ENCODE assay signal across 14 cellular contexts in the genomic region with DNA sequence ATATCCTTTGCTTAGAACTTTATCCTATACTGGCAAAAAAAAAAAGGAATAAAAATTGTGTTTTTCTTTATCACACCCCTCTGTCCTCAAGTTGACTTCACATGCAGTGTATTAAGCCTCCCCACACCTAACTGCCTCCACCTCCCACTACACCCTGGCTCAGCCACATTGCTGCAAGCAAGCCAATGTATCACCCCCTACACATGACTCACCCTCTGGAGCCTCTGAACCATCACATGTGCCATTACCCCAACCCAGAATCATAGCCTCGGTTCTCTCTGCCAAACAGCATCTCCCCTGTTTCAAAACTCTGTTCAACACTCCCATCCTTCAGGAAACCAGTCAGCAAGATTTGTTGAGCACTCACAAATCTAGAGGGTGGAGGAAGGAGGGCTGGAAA.
DNase-seq lines count a peak whose midpoint lies in the region; ATAC-seq and TF ChIP-seq lines count a peak whose summit lies in the region.
"Had no signal": no experiment of that assay in that cellular context is flagged by ENCODE, and none has a peak within 500 bp of the region (broad histone marks: within the 10 kb centered on the region; RNA-seq: fewer than 3 reads in every experiment).

No MANE protein-coding gene starts in this region.

- H3K4me3 Mint-ChIP-seq in CD8-positive, alpha-beta T cell, result no peak overlapping the region
- H3K4me3 Mint-ChIP-seq: T-helper 17 cell had no signal

- peaks cover 61% of the 10 kb centered on the region for H3K36me3 Mint-ChIP-seq in CD8-positive, alpha-beta T cell

- ATAC-seq in GM21526 (IDR thresholded peaks at IDR 0.05; ENCODE audit: low FRiP score, unreplicated experiment) (no peak), HG03521 (IDR thresholded peaks at IDR 0.05; ENCODE audit: unreplicated experiment) (no peak)
- no peak for ATAC-seq in CD8-positive, alpha-beta T cell
- ATAC-seq: T-helper 17 cell had no signal

- peaks cover 10% of the 10 kb centered on the region for H3K36me3 ChIP-seq in CD8-positive, alpha-beta T cell (ENCODE audit: insufficient read depth, low read length)

- no peak overlapping the region for H3K27ac Mint-ChIP-seq in CD8-positive, alpha-beta T cell
- H3K27ac Mint-ChIP-seq: activated T-helper 2 cell treated with anti-CD3 and anti-CD28 coated beads, Interferon-gamma antibody, Interleukin-2, Interleukin-4, amounts not matched to agents 10 μg/mL and 5 μg/mL and 100 μg/mL, durations not matched to agents 14 hours and 24 hours and 36 hours; T-helper 17 cell had no signal

- no peak for TF ChIP-seq CTCF in CD8-positive, alpha-beta T cell (IDR thresholded peaks at IDR 0.05)

- CTCF ChIA-PET in CD8-positive, alpha-beta T cell (lab: Charles Lee), result no interaction called here

- no peaks in the 10 kb centered on the region for H3K4me1 ChIP-seq in CD8-positive, alpha-beta T cell (ENCODE audit: insufficient read depth, low read length)

- no peaks in the 10 kb centered on the region for H3K27me3 Mint-ChIP-seq in CD8-positive, alpha-beta T cell (ENCODE audit: low read depth)
- H3K27me3 Mint-ChIP-seq: T-helper 17 cell had no signal

- H3K27me3 ChIP-seq in CD8-positive, alpha-beta T cell (ENCODE audit: insufficient read depth, low read length), result no peaks in the 10 kb centered on the region

- POLR2A ChIA-PET in CD8-positive, alpha-beta T cell (lab: Charles Lee), result no interaction called here

- no peaks in the 10 kb centered on the region for H3K9me3 Mint-ChIP-seq in CD8-positive, alpha-beta T cell
- H3K9me3 Mint-ChIP-seq: activated T-helper 2 cell treated with anti-CD3 and anti-CD28 coated beads, Interferon-gamma antibody, Interleukin-2, Interleukin-4, amounts not matched to agents 10 μg/mL and 5 μg/mL and 100 μg/mL, durations not matched to agents 14 hours and 24 hours and 36 hours had no signal

- DNase-seq in AG08396 (ENCODE audit: low spot score) (peak; percentile 4), ELR (ENCODE audit: low read depth) (peak; percentile 48), RPMI7951 (ENCODE audit: low read depth) (peak; percentile 31), glomerular visceral epithelial cell (ENCODE audit: extremely low spot score) (peak; percentile 13), mucosa of gallbladder (ENCODE audit: low spot score) (no peak)
- DNase-seq in CD8-positive, alpha-beta T cell, result no peak
- DNase-seq: C1 segment of cervical spinal cord; NCI-H526 treated with DMSO at 0.1 percent for 48 hours; stimulated activated naive CD4-positive, alpha-beta T cell; T-helper 17 cell had no signal

- no peak overlapping the region for H3K27ac ChIP-seq in CD8-positive, alpha-beta T cell (ENCODE audit: low read depth, low read length)
- H3K27ac ChIP-seq: RWPE1 had no signal

- intact Hi-C loops in CD8-positive, alpha-beta T cell (cut with DNase I, micrococcal nuclease), result no loop called here

- H3K9me3 ChIP-seq in CD8-positive, alpha-beta T cell (ENCODE audit: low read length), result no peaks in the 10 kb centered on the region

- no peaks in the 10 kb centered on the region for H3K4me1 Mint-ChIP-seq in CD8-positive, alpha-beta T cell (ENCODE audit: low read depth)
- H3K4me1 Mint-ChIP-seq: T-helper 17 cell had no signal

- H3K4me3 ChIP-seq in CD8-positive, alpha-beta T cell (ENCODE audit: low read depth, low read length), result no peak overlapping the region

Comparison
In these comparisons a context has a peak if more than half of its experiments do, and no peak if none do; other contexts are left out.
1. DNase-seq: peak in AG08396 (single experiment), ELR (single experiment), RPMI7951 (single experiment) and glomerular visceral epithelial cell (single experiment); none in CD8-positive, alpha-beta T cell (0 of 7) and mucosa of gallbladder (single experiment).